Comparison of ENCODE assay signal across 17 cellular contexts in the genomic region with DNA sequence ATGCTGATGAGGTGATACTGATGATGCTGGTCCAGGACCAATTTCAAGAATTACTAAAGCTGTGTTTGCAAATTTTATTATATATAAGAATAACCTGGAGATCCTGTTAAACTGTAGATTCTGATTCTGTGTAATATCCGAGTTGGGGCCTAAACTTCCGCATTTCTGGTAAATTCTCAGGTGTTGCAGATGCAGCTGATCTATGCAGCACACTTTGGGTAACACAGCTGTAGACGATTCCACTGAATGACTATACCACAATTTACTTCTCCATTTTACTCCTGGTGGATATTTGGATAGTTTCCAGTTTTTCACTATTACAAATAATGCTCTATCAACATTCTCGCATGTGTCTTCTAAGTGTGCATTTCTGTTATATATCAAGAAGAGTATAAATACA. TPM values are rescaled to one million over a fixed set of nuclear protein-coding genes. Genes with fewer than 3 reads are reported as not detected.
DNase-seq lines count a peak whose midpoint lies in the region; ATAC-seq and TF ChIP-seq lines count a peak whose summit lies in the region.
"Had no signal": no experiment of that assay in that cellular context is flagged by ENCODE, and none has a peak within 500 bp of the region (broad histone marks: within the 10 kb centered on the region; RNA-seq: fewer than 3 reads in every experiment).

No MANE protein-coding gene starts in this region.

- peaks cover 88% of the 10 kb centered on the region for H3K36me3 ChIP-seq in DOHH2 (ENCODE audit: control insufficient read depth, low read length)
- peaks cover 13% of the 10 kb centered on the region for H3K36me3 ChIP-seq in SU-DHL-6 (ENCODE audit: low read length)
- H3K36me3 ChIP-seq in mucosa of descending colon (ENCODE audit: low read depth), result no peaks in the 10 kb centered on the region

- H3K4me3 ChIP-seq in DOHH2 (ENCODE audit: low read length), result no peak overlapping the region
- no peak overlapping the region for H3K4me3 ChIP-seq in SU-DHL-6 (ENCODE audit: insufficient read depth, low read length, poor library complexity, severe bottlenecking)
- no peak overlapping the region for H3K4me3 ChIP-seq in mucosa of descending colon
- H3K4me3 ChIP-seq: BLaER1 treated with 17β-estradiol and CSF1 and Interleukin-3, amounts not matched to agents 10 nM and 100 nM; HAP-1; Peyer's patch had no signal

- H4K20me1 ChIP-seq in DOHH2 (ENCODE audit: control insufficient read depth, insufficient read depth, low read depth, low read length), result peaks cover 54% of the 10 kb centered on the region
- H4K20me1 ChIP-seq in SU-DHL-6 (ENCODE audit: low read depth, low read length), result peaks cover 66% of the 10 kb centered on the region

- peaks cover 12% of the 10 kb centered on the region for H3F3A ChIP-seq in DOHH2 (ENCODE audit: control insufficient read depth, insufficient read depth)
- peaks cover 34% of the 10 kb centered on the region for H3F3A ChIP-seq in SU-DHL-6 (ENCODE audit: insufficient read depth)

- H3K9me3 ChIP-seq in DOHH2 (ENCODE audit: control insufficient read depth, insufficient read depth, low read length), result no peaks in the 10 kb centered on the region
- no peaks in the 10 kb centered on the region for H3K9me3 ChIP-seq in SU-DHL-6 (ENCODE audit: insufficient read depth, low read length)
- no peaks in the 10 kb centered on the region for H3K9me3 ChIP-seq in mucosa of descending colon
- H3K9me3 ChIP-seq: HAP-1, Peyer's patch had no signal

- H3K4me3 Mint-ChIP-seq in naive B cell, result peak overlapping the region in 4 of 8 donors; percentile 18 to 60 (median 24)

- H3K36me3 Mint-ChIP-seq in naive B cell, result peaks cover 0 to 15% of the 10 kb centered on the region in 2 donors

- no peak for TF ChIP-seq CTCF in DOHH2 (IDR thresholded peaks at IDR 0.05; ENCODE audit: low read depth, low read length, poor library complexity, severe bottlenecking)
- TF ChIP-seq CTCF in SU-DHL-6 (IDR thresholded peaks at IDR 0.05; ENCODE audit: insufficient read depth, low read length, poor library complexity, severe bottlenecking), result no peak
- no peak for TF ChIP-seq CTCF in mucosa of descending colon (IDR thresholded peaks at IDR 0.05)

- H3K4me1 Mint-ChIP-seq in naive B cell, result peaks cover 50 to 82% (median 68%) of the 10 kb centered on the region in 3 donors

- peak overlapping the region; percentile 23 for H3K4me2 ChIP-seq in DOHH2 (ENCODE audit: low read length)
- H3K4me2 ChIP-seq in SU-DHL-6 (ENCODE audit: low read depth, low read length, poor library complexity, severe bottlenecking), result peak overlapping the region; percentile 86

- ATAC-seq in GM19351 (IDR thresholded peaks at IDR 0.05; ENCODE audit: unreplicated experiment) (peak; percentile 52), naive B cell (ENCODE audit: low read depth in 2 of 2) (peak; percentile 52 to 62), mucosa of descending colon (no peak)

- H3K27me3 ChIP-seq in DOHH2 (ENCODE audit: control insufficient read depth, low read length) (no peaks in the 10 kb centered on the region), SU-DHL-6 (ENCODE audit: low read length) (no peaks in the 10 kb centered on the region)
- H3K27me3 ChIP-seq: BLaER1 treated with 17β-estradiol and CSF1 and Interleukin-3, amounts not matched to agents 10 nM and 100 nM; Peyer's patch had no signal

- H3K27me3 Mint-ChIP-seq in naive B cell, result no peaks in the 10 kb centered on the region

- no peak overlapping the region for H2AFZ ChIP-seq in SU-DHL-6 (ENCODE audit: low read depth, low read length, severe bottlenecking)

- H3K9ac ChIP-seq in SU-DHL-6 (ENCODE audit: low read length), result no peak overlapping the region

- no peak for DNase-seq in naive B cell
- DNase-seq in SIG-M5 (lab: John Stamatoyannopoulos, UW), result no peak
- DNase-seq in mucosa of descending colon, result no peak
- no peak for DNase-seq in effector CD8-positive, alpha-beta T cell (lab: John Stamatoyannopoulos, UW)
- DNase-seq: COR-L47, DMS153, NCI-H1930, NCI-H2171, NCI-H446 treated with DMSO at 0.1 percent for 48 hours, NCI-H748 treated with DMSO at 0.1 percent for 48 hours, Peyer's patch, SHP77 had no signal

- intact Hi-C loops in mucosa of descending colon (cut with DNase I, micrococcal nuclease), result no loop called here

- peaks cover 100% of the 10 kb centered on the region for H3K79me2 ChIP-seq in DOHH2 (ENCODE audit: control insufficient read depth, low read length)
- peaks cover 100% of the 10 kb centered on the region for H3K79me2 ChIP-seq in SU-DHL-6 (ENCODE audit: insufficient read depth, low read length)

- peak overlapping the region in 5 of 6 donors; percentile 79 to 90 (median 86) for H3K27ac Mint-ChIP-seq in naive B cell

- H3K9me3 Mint-ChIP-seq in naive B cell, result no peaks in the 10 kb centered on the region

- H3K4me1 ChIP-seq in DOHH2 (ENCODE audit: control insufficient read depth, low read length) (peaks cover 57% of the 10 kb centered on the region), mucosa of descending colon (ENCODE audit: low read depth) (peaks cover 25% of the 10 kb centered on the region)

- H3K9me2 ChIP-seq in DOHH2 (replicated peaks; ENCODE audit: control insufficient read depth, low read length), result no peaks in the 10 kb centered on the region
- no peaks in the 10 kb centered on the region for H3K9me2 ChIP-seq in SU-DHL-6 (replicated peaks; ENCODE audit: insufficient read depth, low read length)

- H3K27ac ChIP-seq in DOHH2 (ENCODE audit: low read depth, low read length) (no peak overlapping the region), SU-DHL-6 (ENCODE audit: low read depth, low read length) (peak overlapping the region; percentile 63)
- H3K27ac ChIP-seq: BLaER1 treated with 17β-estradiol and CSF1 and Interleukin-3, amounts not matched to agents 10 nM and 100 nM had no signal

RNA-seq across cellular contexts. Expression of a gene that starts 7.6 kb away (rescaled TPM):
- 100 to 1,000 TPM; 380 to 482 (median 401) TPM for polyA plus RNA-seq in naive B cell (ENCODE audit: low read depth in 6 of 6)
- 100 to 1,000 TPM; 185 to 239 (median 211) TPM for total RNA-seq in mucosa of descending colon
